In genomic region chr10:30436688-30437038, GRCh38 we compare ENCODE assay signal across 9 cellular contexts. TPM values are rescaled to one million over a fixed set of nuclear protein-coding genes. Genes with fewer than 3 reads are reported as not detected.
DNase-seq lines count a peak whose midpoint lies in the region; ATAC-seq and TF ChIP-seq lines count a peak whose summit lies in the region.
"Had no signal": no experiment of that assay in that cellular context is flagged by ENCODE, and none has a peak within 500 bp of the region (broad histone marks: within the 10 kb centered on the region; RNA-seq: fewer than 3 reads in every experiment).

No MANE protein-coding gene starts in this region.

- H3K9me3 ChIP-seq in mucosa of rectum (ENCODE audit: control insufficient read depth in 2 of 2, low read length in 2 of 2): no peaks in the 10 kb centered on the region
- H3K9me3 ChIP-seq in aorta (ENCODE audit: control insufficient read depth, low read length): no peaks in the 10 kb centered on the region
- H3K9me3 ChIP-seq: SJCRH30 had no signal

- 0 to 2% methylated on average over 3 of the region's 3 CpGs for WGBS in aorta, 2 donors

- in situ Hi-C loops in brain microvascular endothelial cell (cut with HindIII; ENCODE audit: low pct_ligation_motif_present, low sequenced_read_pairs) (loop anchor here (25.0 kb wide), 1 partner anchor 101 kb away; no protein-coding TSS in a partner anchor), GM13976 (cut with MboI; ENCODE audit: low sequenced_read_pairs, unreplicated experiment) (no loop called here)

- DNase-seq in stimulated activated naive CD8-positive, alpha-beta T cell treated with anti-CD3 and anti-CD28 coated beads, Interleukin-15, Interleukin-2, amounts not matched to agents 100 U/mL and 50 U/mL, for 24 hours: no peak
- no peak for DNase-seq in brain microvascular endothelial cell
- DNase-seq in aorta: no peak
- DNase-seq in SKM-1 (lab: John Stamatoyannopoulos, UW; ENCODE audit: unreplicated experiment): no peak
- no peak for DNase-seq in GM13976 (ENCODE audit: low spot score)
- DNase-seq in NCI-H2107 treated with DMSO at 0.1 percent for 48 hours (lab: John Stamatoyannopoulos, UW; ENCODE audit: unreplicated experiment): no peak

- peak overlapping the region in 1 of 2 donors; percentile 52 for H3K9ac ChIP-seq in mucosa of rectum (ENCODE audit: low read depth in 1 of 2, low read length in 2 of 2)

- H3K27ac Mint-ChIP-seq in stimulated activated naive CD8-positive, alpha-beta T cell treated with anti-CD3 and anti-CD28 coated beads, Interleukin-15, Interleukin-2, amounts not matched to agents 100 ng/mL and 50 ng/mL, for 24 hours: peak overlapping the region; percentile 94

- no peak for ATAC-seq in stimulated activated naive CD8-positive, alpha-beta T cell treated with anti-CD3 and anti-CD28 coated beads, Interleukin-15, Interleukin-2, amounts not matched to agents 100 U/mL and 50 U/mL, for 24 hours
- ATAC-seq in aorta (ENCODE audit: low FRiP score): no peak

- H3K4me1 ChIP-seq in mucosa of rectum (ENCODE audit: control insufficient read depth in 2 of 2, insufficient read depth in 2 of 2, low read length in 2 of 2) (peaks cover 15 to 23% of the 10 kb centered on the region in 2 donors), aorta (ENCODE audit: control insufficient read depth in 1 of 2, insufficient read depth in 2 of 2, low read length in 2 of 2) (peaks cover 0 to 3% of the 10 kb centered on the region in 2 donors)

- H3K9me3 Mint-ChIP-seq in stimulated activated naive CD8-positive, alpha-beta T cell treated with anti-CD3 and anti-CD28 coated beads, Interleukin-15, Interleukin-2, amounts not matched to agents 100 ng/mL and 50 ng/mL, for 24 hours: no peaks in the 10 kb centered on the region

- intact Hi-C loops in aorta (cut with DNase I): no loop called here

- H3K36me3 ChIP-seq in brain microvascular endothelial cell (replicated peaks) (peaks cover 2% of the 10 kb centered on the region), mucosa of rectum (ENCODE audit: control insufficient read depth in 2 of 2, insufficient read depth in 2 of 2, low read length in 2 of 2) (peaks cover 15 to 17% of the 10 kb centered on the region in 2 donors), aorta (ENCODE audit: control insufficient read depth in 1 of 2, insufficient read depth in 2 of 2, low read length in 1 of 2) (peaks cover 3 to 5% of the 10 kb centered on the region in 2 donors)
- H3K36me3 ChIP-seq: SJCRH30 had no signal

- TF ChIP-seq CTCF in brain microvascular endothelial cell (IDR thresholded peaks at IDR 0.05; ENCODE audit: low read depth, low read length, missing control alignments) (no peak), GM13976 (IDR thresholded peaks at IDR 0.05; ENCODE audit: borderline replicate concordance, control extremely low read depth, extremely low read depth, insufficient read depth, missing control alignments) (no peak)

- peak overlapping the region; percentile 90 for H3K4me3 Mint-ChIP-seq in stimulated activated naive CD8-positive, alpha-beta T cell treated with anti-CD3 and anti-CD28 coated beads, Interleukin-15, Interleukin-2, amounts not matched to agents 100 ng/mL and 50 ng/mL, for 24 hours

- no peaks in the 10 kb centered on the region for H3K27me3 Mint-ChIP-seq in stimulated activated naive CD8-positive, alpha-beta T cell treated with anti-CD3 and anti-CD28 coated beads, Interleukin-15, Interleukin-2, amounts not matched to agents 100 ng/mL and 50 ng/mL, for 24 hours

- H3K36me3 Mint-ChIP-seq in stimulated activated naive CD8-positive, alpha-beta T cell treated with anti-CD3 and anti-CD28 coated beads, Interleukin-15, Interleukin-2, amounts not matched to agents 100 ng/mL and 50 ng/mL, for 24 hours (ENCODE audit: low read depth): peaks cover 53% of the 10 kb centered on the region

- no peak overlapping the region for H3K4me3 ChIP-seq in brain microvascular endothelial cell (ENCODE audit: low read depth, low read length)
- H3K4me3 ChIP-seq in mucosa of rectum (ENCODE audit: low read length in 2 of 2): peak overlapping the region; percentile 17 to 65
- H3K4me3 ChIP-seq in aorta (ENCODE audit: low read length in 2 of 2): peak overlapping the region; percentile 92
- H3K4me3 ChIP-seq: SJCRH30 had no signal

- peak overlapping the region; percentile 92 for H3K27ac ChIP-seq in brain microvascular endothelial cell
- peak overlapping the region; percentile 25 to 45 for H3K27ac ChIP-seq in mucosa of rectum (ENCODE audit: low read depth in 2 of 2, low read length in 2 of 2)
- H3K27ac ChIP-seq in aorta (ENCODE audit: low read depth in 1 of 2, low read length in 2 of 2): peak overlapping the region; percentile 49 to 66
- H3K27ac ChIP-seq: SJCRH30 had no signal

- H3K27me3 ChIP-seq in brain microvascular endothelial cell (replicated peaks) (no peaks in the 10 kb centered on the region), mucosa of rectum (ENCODE audit: control insufficient read depth in 2 of 2, insufficient read depth in 2 of 2, low read length in 2 of 2) (no peaks in the 10 kb centered on the region), aorta (ENCODE audit: control insufficient read depth in 1 of 2, insufficient read depth in 2 of 2, low read length in 1 of 2) (no peaks in the 10 kb centered on the region)

- H3K4me1 Mint-ChIP-seq in stimulated activated naive CD8-positive, alpha-beta T cell treated with anti-CD3 and anti-CD28 coated beads, Interleukin-15, Interleukin-2, amounts not matched to agents 100 ng/mL and 50 ng/mL, for 24 hours (ENCODE audit: low read depth): peaks cover 69% of the 10 kb centered on the region

RNA-seq across cellular contexts. Expression of gene MAP3K8, which starts 2.7 kb away (rescaled TPM):
- total RNA-seq in aorta: 10 to 100 TPM; 80.3 to 85.4 TPM
- polyA plus RNA-seq in aorta: 10 to 100 TPM; 17.0 to 57.9 TPM

Comparison
In these comparisons a context has a peak if more than half of its experiments do, and no peak if none do; other contexts are left out.
1. H3K27ac ChIP-seq: peak in every context shown above with its lines; median percentile 92 in brain microvascular endothelial cell; 58 in aorta; 35 in mucosa of rectum.